ENCODE assay signal across 1 cellular context in the genomic region with DNA sequence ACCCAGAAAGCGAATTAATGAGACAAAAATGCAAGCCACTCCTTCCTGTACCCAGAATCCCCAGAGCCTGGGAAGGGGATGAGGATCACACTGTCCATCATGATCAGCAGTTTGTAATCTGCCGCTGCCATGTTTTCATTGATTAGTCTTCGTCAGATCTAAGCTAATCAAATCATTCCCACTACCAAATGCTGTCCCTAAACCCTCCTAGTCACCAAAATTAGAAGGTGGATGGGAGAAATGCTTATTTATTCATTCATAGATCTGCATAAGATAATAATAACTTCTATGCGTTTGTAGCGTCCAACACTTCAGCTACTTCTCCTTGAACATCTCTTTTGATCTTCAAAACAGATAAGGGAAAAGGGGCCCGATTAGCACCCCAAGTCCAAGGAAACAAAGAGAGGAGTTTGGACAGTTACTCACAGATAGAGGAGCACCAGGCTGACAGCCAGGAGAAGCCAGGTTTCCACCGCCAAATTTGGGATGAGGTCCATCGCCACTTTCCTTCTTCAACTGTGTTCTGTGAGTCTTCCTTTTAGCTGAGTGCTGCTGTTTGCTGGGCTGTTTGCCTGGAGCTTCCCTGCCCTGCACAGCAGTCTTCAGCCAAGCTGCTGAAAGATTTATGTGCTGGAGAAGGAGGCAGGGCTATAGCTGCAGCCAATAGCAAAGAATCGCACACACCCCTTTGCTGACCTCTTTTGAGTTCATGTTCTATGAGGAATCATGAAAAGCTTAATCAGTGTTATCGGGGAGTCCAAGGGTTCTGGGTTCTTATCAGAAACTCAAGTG.
TF ChIP-seq lines count a peak whose summit lies in the region.

TSS of gene CYP3A5 (minus strand) at position 597 of the 792 bp plus-strand sequence. CDS start at position 497, 100 bp downstream.

TF ChIP-seq in SK-N-SH, 30 proteins besides CTCF, POLR2A, EP300 and RAD21:
- TF ChIP-seq MEF2A (IDR thresholded peaks at IDR 0.05; ENCODE audit: borderline replicate concordance, low read depth) (no peak), USF1 (IDR thresholded peaks at IDR 0.05; ENCODE audit: borderline replicate concordance, low read depth) (no peak)
TF ChIP-seq in SK-N-SH: peak in this region for 0.
